27 cellular contexts compared by ENCODE assay signal in the genomic region with DNA sequence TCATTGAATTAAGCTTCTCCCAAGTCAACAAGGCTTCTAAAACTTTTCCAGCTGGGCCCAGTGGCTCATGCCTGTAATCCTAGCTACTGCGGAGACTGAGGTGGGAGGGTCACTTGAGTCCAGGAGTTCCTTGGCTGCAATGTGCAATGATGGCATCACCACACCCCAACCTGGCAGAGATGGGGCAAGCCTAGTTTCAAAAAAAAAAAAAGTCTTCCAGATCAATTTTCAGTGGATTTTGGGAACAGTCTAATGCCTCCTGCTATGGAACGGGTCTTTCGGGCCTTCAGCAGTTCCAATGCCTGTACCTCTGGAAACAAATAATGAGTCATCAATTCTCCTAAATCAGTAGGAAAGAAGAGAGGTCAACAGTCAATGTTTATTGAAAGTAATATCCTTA.
"Had no signal": no experiment of that assay in that cellular context is flagged by ENCODE, and none has a peak within 500 bp of the region (broad histone marks: within the 10 kb centered on the region; RNA-seq: fewer than 3 reads in every experiment).

No MANE protein-coding gene starts in this region.

- H3K36me3 ChIP-seq: esophagus squamous epithelium, heart right ventricle, left ventricle myocardium inferior, lower lobe of right lung, ovary, stomach, thyroid gland had no signal

- H3K4me1 ChIP-seq: esophagus squamous epithelium, heart right ventricle, left ventricle myocardium inferior, lower lobe of right lung, psoas muscle, stomach, thyroid gland had no signal

- H3K4me3 ChIP-seq: coronary artery, esophagus squamous epithelium, heart right ventricle, left ventricle myocardium inferior, lower lobe of right lung, ovary, psoas muscle, stomach, thyroid gland had no signal

- H3K9me3 ChIP-seq: esophagus squamous epithelium, heart right ventricle, left ventricle myocardium inferior, lower lobe of right lung, ovary, psoas muscle, stomach, thyroid gland had no signal

- H3K4me3 Mint-ChIP-seq: effector memory CD8-positive, alpha-beta T cell; naive thymus-derived CD8-positive, alpha-beta T cell; nephron progenitor cell had no signal

- H3K27me3 ChIP-seq: esophagus squamous epithelium, heart right ventricle, ovary, stomach, thyroid gland had no signal

- DNase-seq: dermis blood vessel endothelial cell; effector memory CD8-positive, alpha-beta T cell; erythroblast; esophagus squamous epithelium; foreskin melanocyte; glutamatergic neuron; heart right ventricle; hippocampal formation; left cardiac atrium; left ventricle myocardium inferior; lower lobe of right lung; naive thymus-derived CD8-positive, alpha-beta T cell; nephron progenitor cell; occipital lobe; ovary; posterior cingulate gyrus; psoas muscle; right cardiac atrium; small intestine; stimulated activated CD4-positive, alpha-beta T cell treated with anti-CD3 and anti-CD28 coated beads, Interleukin-12 subunit alpha, Interleukin-12 subunit beta, amount 100 ng/mL, for 4 hours; stimulated activated CD4-positive, alpha-beta T cell treated with anti-CD3 and anti-CD28 coated beads, Interleukin-1b, Interleukin-23, amount 100 ng/mL, for 48 hours; stimulated activated CD4-positive, alpha-beta T cell treated with anti-CD3 and anti-CD28 coated beads, Interleukin-4, amount 100 ng/mL, for 1 hour; stimulated activated CD8-positive, alpha-beta memory T cell treated with anti-CD3 and anti-CD28 coated beads, Interleukin-4, amount 100 ng/mL, for 48 hours; stimulated activated naive CD4-positive, alpha-beta T cell; stomach; thyroid gland had no signal

- H3K9me3 Mint-ChIP-seq: effector memory CD8-positive, alpha-beta T cell had no signal

- H3K27ac Mint-ChIP-seq: effector memory CD8-positive, alpha-beta T cell; naive thymus-derived CD8-positive, alpha-beta T cell; nephron progenitor cell had no signal

- H3K4me1 Mint-ChIP-seq: naive thymus-derived CD8-positive, alpha-beta T cell had no signal

- ATAC-seq: effector memory CD8-positive, alpha-beta T cell; heart right ventricle; left cardiac atrium; lower lobe of right lung; naive thymus-derived CD8-positive, alpha-beta T cell; psoas muscle; right cardiac atrium had no signal

- H3K27ac ChIP-seq: coronary artery, esophagus squamous epithelium, heart right ventricle, left ventricle myocardium inferior, lower lobe of right lung, ovary, psoas muscle, stomach, thyroid gland had no signal
